ENCODE assay signal across 1 cellular context in the genomic region with DNA sequence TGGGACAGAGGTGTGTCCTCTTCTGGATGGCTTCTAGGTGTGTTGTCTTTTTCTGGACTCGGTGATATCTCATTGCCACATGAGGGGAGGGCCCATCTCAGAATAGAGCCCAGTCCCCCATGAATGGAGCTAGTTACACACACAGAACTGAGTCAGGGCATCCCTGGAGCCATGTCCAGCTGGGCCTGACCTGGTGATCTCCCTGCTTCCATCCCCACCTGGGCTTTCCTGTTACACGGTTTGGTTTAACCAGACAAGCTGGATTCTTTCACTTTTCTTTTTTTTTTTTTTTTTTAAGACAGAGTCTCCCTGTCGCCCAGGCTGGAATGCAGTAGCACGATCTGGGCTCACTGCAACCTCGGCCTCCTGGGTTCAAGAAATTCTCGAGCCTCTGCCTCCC.
TF ChIP-seq lines count a peak whose summit lies in the region.

No MANE protein-coding gene starts in this region.

TF ChIP-seq in IMR-90, 13 proteins besides CTCF, POLR2A, EP300 and RAD21 (continued from another document):
- TF ChIP-seq RCOR1 (IDR thresholded peaks at IDR 0.05; ENCODE audit: insufficient replicate concordance, low read length) (no peak), ELK1 (IDR thresholded peaks at IDR 0.05; ENCODE audit: borderline replicate concordance, low read depth, low read length) (no peak), MAZ (IDR thresholded peaks at IDR 0.05; ENCODE audit: borderline replicate concordance, low read depth, low read length) (no peak)
TF ChIP-seq in IMR-90: peak in this region for 0.
